ENCODE assay signal across 22 cellular contexts in genomic region chr2:35199298-35199697, GRCh38.
A peak's percentile ranks its signal among the peaks of the same experiment; 100 is the strongest.
DNase-seq lines count a peak whose midpoint lies in the region; ATAC-seq, FAIRE-seq and TF ChIP-seq lines count a peak whose summit lies in the region.
"Had no signal": no experiment of that assay in that cellular context is flagged by ENCODE, and none has a peak within 500 bp of the region (broad histone marks: within the 10 kb centered on the region; RNA-seq: fewer than 3 reads in every experiment).

No MANE protein-coding gene starts in this region.

- H3K27me3 Mint-ChIP-seq in stimulated activated naive B cell treated with anti-CD40 and anti-IgM and Interleukin-4, amounts not matched to agents 10 μg/mL and 1 μg/mL and 100 μg/mL, for 72 hours = no peaks in the 10 kb centered on the region
- H3K27me3 Mint-ChIP-seq: naive B cell had no signal

- DNase-seq in H54 (ENCODE audit: insufficient read length, low spot score) = peak; percentile 1
- DNase-seq in RKO (ENCODE audit: low spot score) = peak; percentile 33
- no peak for DNase-seq in foreskin keratinocyte
- no peak for DNase-seq in NOMO-1 treated with DMSO at 0.1 percent for 48 hours (lab: John Stamatoyannopoulos, UW; ENCODE audit: unreplicated experiment)
- no peak for DNase-seq in cerebellar cortex (ENCODE audit: low spot score)
- no peak for DNase-seq in stimulated activated effector memory CD8-positive, alpha-beta T cell treated with anti-CD3 and anti-CD28 coated beads, Interleukin-12 subunit alpha, Interleukin-12 subunit beta, amount 100 ng/mL, for 72 hours (ENCODE audit: low spot score in 2 of 2)
- no peak for DNase-seq in stimulated activated naive B cell treated with anti-CD40 and anti-IgM and Interleukin-4, amounts not matched to agents 10 μg/mL and 1 μg/mL and 100 μg/mL, for 72 hours
- DNase-seq: activated CD4-positive, CD25-positive, alpha-beta regulatory T cell treated with anti-CD3 and anti-CD28 coated beads, Interleukin-2, amount 50 U/mL, for 72 hours; activated naive CD4-positive, alpha-beta T cell treated with Interleukin-2 at 50 U/mL for 16 hours; activated T-cell treated with anti-CD3 and anti-CD28 coated beads, Interleukin-2, amount 50 U/mL, for 48 hours; cortex of kidney; glutamatergic neuron; HCEC 1CT; mesenchymal stem cell; naive B cell; NCI-H1092 treated with DMSO at 0.1 percent for 48 hours; right cardiac atrium; T-helper 9 cell had no signal

- H3K27ac ChIP-seq in 22Rv1 (no peak overlapping the region), foreskin keratinocyte (no peak overlapping the region)

- H3K36me3 Mint-ChIP-seq in stimulated activated effector memory CD8-positive, alpha-beta T cell treated with anti-CD3 and anti-CD28 coated beads, Interleukin-12 subunit alpha, Interleukin-12 subunit beta, amount 100 ng/mL, for 72 hours = no peaks in the 10 kb centered on the region
- H3K36me3 Mint-ChIP-seq in stimulated activated naive B cell treated with anti-CD40 and anti-IgM and Interleukin-4, amounts not matched to agents 10 μg/mL and 1 μg/mL and 100 μg/mL, for 72 hours = no peaks in the 10 kb centered on the region
- H3K36me3 Mint-ChIP-seq: CD14-positive monocyte, naive B cell had no signal

- TF ChIP-seq CTCF in 22Rv1 (IDR thresholded peaks at IDR 0.05) (peak; percentile 56), foreskin keratinocyte (conservative IDR thresholded peaks at IDR 0.05) (peak; percentile 17)

- no peaks in the 10 kb centered on the region for H3K4me1 ChIP-seq in foreskin keratinocyte

- H3K27ac Mint-ChIP-seq in stimulated activated effector memory CD8-positive, alpha-beta T cell treated with anti-CD3 and anti-CD28 coated beads, Interleukin-12 subunit alpha, Interleukin-12 subunit beta, amount 100 ng/mL, for 72 hours = no peak overlapping the region
- H3K27ac Mint-ChIP-seq in stimulated activated naive B cell treated with anti-CD40 and anti-IgM and Interleukin-4, amounts not matched to agents 10 μg/mL and 1 μg/mL and 100 μg/mL, for 72 hours = no peak overlapping the region
- H3K27ac Mint-ChIP-seq: CD14-positive monocyte, naive B cell had no signal

- TF ChIP-seq POLR2A in H54 (IDR thresholded peaks at IDR 0.05; ENCODE audit: low read depth, low read length) = no peak

- no peak overlapping the region for H3K4me3 Mint-ChIP-seq in stimulated activated effector memory CD8-positive, alpha-beta T cell treated with anti-CD3 and anti-CD28 coated beads, Interleukin-12 subunit alpha, Interleukin-12 subunit beta, amount 100 ng/mL, for 72 hours
- no peak overlapping the region for H3K4me3 Mint-ChIP-seq in stimulated activated naive B cell treated with anti-CD40 and anti-IgM and Interleukin-4, amounts not matched to agents 10 μg/mL and 1 μg/mL and 100 μg/mL, for 72 hours
- H3K4me3 Mint-ChIP-seq: CD14-positive monocyte, naive B cell had no signal

- H3K4me1 Mint-ChIP-seq in stimulated activated effector memory CD8-positive, alpha-beta T cell treated with anti-CD3 and anti-CD28 coated beads, Interleukin-12 subunit alpha, Interleukin-12 subunit beta, amount 100 ng/mL, for 72 hours = no peaks in the 10 kb centered on the region
- H3K4me1 Mint-ChIP-seq in stimulated activated naive B cell treated with anti-CD40 and anti-IgM and Interleukin-4, amounts not matched to agents 10 μg/mL and 1 μg/mL and 100 μg/mL, for 72 hours = no peaks in the 10 kb centered on the region
- H3K4me1 Mint-ChIP-seq: CD14-positive monocyte, naive B cell had no signal

- peaks cover 14% of the 10 kb centered on the region for H3K9me3 Mint-ChIP-seq in stimulated activated effector memory CD8-positive, alpha-beta T cell treated with anti-CD3 and anti-CD28 coated beads, Interleukin-12 subunit alpha, Interleukin-12 subunit beta, amount 100 ng/mL, for 72 hours
- peaks cover 0 to 7% of the 10 kb centered on the region in 2 donors for H3K9me3 Mint-ChIP-seq in stimulated activated naive B cell treated with anti-CD40 and anti-IgM and Interleukin-4, amounts not matched to agents 10 μg/mL and 1 μg/mL and 100 μg/mL, for 72 hours

- FAIRE-seq in H54 (lab: Jason Lieb, UNC) = no peak
- FAIRE-seq: bronchial epithelial cell, GM18507 had no signal

- ATAC-seq in foreskin keratinocyte = no peak
- no peak for ATAC-seq in stimulated activated effector memory CD8-positive, alpha-beta T cell treated with anti-CD3 and anti-CD28 coated beads, Interleukin-12 subunit alpha, Interleukin-12 subunit beta, amount 100 ng/mL, for 72 hours
- ATAC-seq in stimulated activated naive B cell treated with anti-CD40 and anti-IgM and Interleukin-4, amounts not matched to agents 10 μg/mL and 1 μg/mL and 100 μg/mL, for 72 hours (replicated peaks) = no peak
- ATAC-seq: right cardiac atrium had no signal

- no peaks in the 10 kb centered on the region for H3K27me3 ChIP-seq in foreskin keratinocyte

Comparison
In these comparisons a context has a peak if more than half of its experiments do, and no peak if none do; other contexts are left out.
1. DNase-seq: peak in H54 (single experiment) and RKO (single experiment); none in foreskin keratinocyte (0 of 2), NOMO-1 treated with DMSO at 0.1 percent for 48 hours (single experiment), cerebellar cortex (single experiment), stimulated activated effector memory CD8-positive, alpha-beta T cell treated with anti-CD3 and anti-CD28 coated beads, Interleukin-12 subunit alpha, Interleukin-12 subunit beta, amount 100 ng/mL, for 72 hours (0 of 2) and stimulated activated naive B cell treated with anti-CD40 and anti-IgM and Interleukin-4, amounts not matched to agents 10 μg/mL and 1 μg/mL and 100 μg/mL, for 72 hours (single experiment).